ENCODE assay signal across 1 cellular context in the genomic region with DNA sequence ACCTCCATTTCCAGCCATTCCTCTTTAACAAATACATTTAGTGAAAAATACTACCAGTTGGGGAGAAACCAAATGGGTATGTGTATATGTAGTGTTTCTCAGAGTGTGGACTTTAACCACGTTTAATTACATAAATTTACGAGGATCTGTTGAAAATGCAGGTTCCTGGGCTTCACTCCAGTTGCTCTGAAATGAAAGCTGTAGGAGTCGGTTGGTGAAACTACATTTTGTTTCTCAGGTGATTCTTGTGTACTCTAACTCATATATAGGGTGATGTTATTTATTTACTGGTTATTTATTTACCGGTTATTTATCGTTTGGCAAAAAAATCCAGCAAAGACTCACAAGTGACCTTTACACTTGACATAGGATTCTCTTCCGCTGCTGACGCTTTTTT.
TF ChIP-seq lines count a peak whose summit lies in the region.

No MANE protein-coding gene starts in this region.

TF ChIP-seq in IMR-90, 13 proteins besides CTCF, POLR2A, EP300 and RAD21 (continued from another document):
- TF ChIP-seq, protein P1, sequence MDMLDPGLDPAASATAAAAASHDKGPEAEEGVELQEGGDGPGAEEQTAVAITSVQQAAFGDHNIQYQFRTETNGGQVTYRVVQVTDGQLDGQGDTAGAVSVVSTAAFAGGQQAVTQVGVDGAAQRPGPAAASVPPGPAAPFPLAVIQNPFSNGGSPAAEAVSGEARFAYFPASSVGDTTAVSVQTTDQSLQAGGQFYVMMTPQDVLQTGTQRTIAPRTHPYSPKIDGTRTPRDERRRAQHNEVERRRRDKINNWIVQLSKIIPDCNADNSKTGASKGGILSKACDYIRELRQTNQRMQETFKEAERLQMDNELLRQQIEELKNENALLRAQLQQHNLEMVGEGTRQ (IDR thresholded peaks at IDR 0.05; ENCODE audit: low read depth, low read length): no peak
- TF ChIP-seq RFX5 (IDR thresholded peaks at IDR 0.05; ENCODE audit: low read depth, low read length) (no peak), SMC3 (IDR thresholded peaks at IDR 0.05; ENCODE audit: low read depth, low read length) (no peak), MXI1 (IDR thresholded peaks at IDR 0.05; ENCODE audit: borderline replicate concordance, low read depth, low read length) (no peak), CEBPB (IDR thresholded peaks at IDR 0.05; ENCODE audit: low read depth, low read length) (no peak), RCOR1 (IDR thresholded peaks at IDR 0.05; ENCODE audit: insufficient replicate concordance, low read length) (no peak)
